In genomic region chr1:2825487-2826189, GRCh38 we compare ENCODE assay signal across 28 cellular contexts.
"Had no signal": no experiment of that assay in that cellular context is flagged by ENCODE, and none has a peak within 500 bp of the region (broad histone marks: within the 10 kb centered on the region; RNA-seq: fewer than 3 reads in every experiment).

No MANE protein-coding gene starts in this region.

- H3K4me1 ChIP-seq: right lobe of liver, uterus had no signal

- DNase-seq: head of caudate nucleus; hypothalamus; immature natural killer cell; midbrain; occipital lobe; ovary; retina; stimulated activated CD4-positive, alpha-beta T cell treated with anti-CD3 and anti-CD28 coated beads, Interleukin-1b, Interleukin-23, amount 100 ng/mL, for 48 hours; stimulated activated CD4-positive, alpha-beta T cell treated with anti-CD3 and anti-CD28 coated beads, Interleukin-2, amount 100 ng/mL, for 48 hours; stimulated activated CD4-positive, alpha-beta T cell treated with anti-CD3 and anti-CD28 coated beads, Interleukin-4, amount 100 ng/mL, for 4 hours; stimulated activated CD8-positive, alpha-beta memory T cell treated with anti-CD3 and anti-CD28 coated beads, Interleukin-4, amount 100 ng/mL, for 48 hours; stimulated activated naive CD4-positive, alpha-beta T cell treated with Interleukin-2 at 50 U/mL for 16 hours; stimulated activated naive CD8-positive, alpha-beta T cell treated with anti-CD3 and anti-CD28 coated beads, Interleukin-15, amount 100 ng/mL, for 72 hours; substantia nigra; uterus had no signal

- H3K27ac ChIP-seq: neutrophil, ovary, right lobe of liver, tibial nerve, uterus had no signal

- ATAC-seq: left lobe of liver; mucosa of descending colon; naive thymus-derived CD8-positive, alpha-beta T cell; right lobe of liver; stimulated activated memory B cell treated with anti-CD40 and anti-IgM and Interleukin-4, amounts not matched to agents 10 μg/mL and 1 μg/mL and 100 μg/mL, for 72 hours; stimulated activated naive CD8-positive, alpha-beta T cell treated with anti-CD3 and anti-CD28 coated beads, Interleukin-15, amount 100 ng/mL, for 72 hours had no signal

- H3K27me3 ChIP-seq: ovary, right lobe of liver had no signal

- H3K9me3 Mint-ChIP-seq: type B pancreatic cell had no signal

- H3K36me3 ChIP-seq: neutrophil, ovary, right lobe of liver, tibial nerve, uterus had no signal

- H3K4me3 ChIP-seq: mucosa of descending colon, ovary, right lobe of liver, smooth muscle cell, tibial nerve, uterus had no signal

- H3K27me3 Mint-ChIP-seq: progenitor cell of endocrine pancreas, type B pancreatic cell had no signal

- H3K36me3 Mint-ChIP-seq: immature natural killer cell; stimulated activated memory B cell treated with anti-CD40 and anti-IgM and Interleukin-4, amounts not matched to agents 10 μg/mL and 1 μg/mL and 100 μg/mL, for 72 hours; type B pancreatic cell had no signal

- H3K4me1 Mint-ChIP-seq: immature natural killer cell; memory B cell; nephron; neural crest cell; stimulated activated memory B cell treated with anti-CD40 and anti-IgM and Interleukin-4, amounts not matched to agents 10 μg/mL and 1 μg/mL and 100 μg/mL, for 72 hours had no signal

- H3K9me3 ChIP-seq: mucosa of descending colon, neutrophil, ovary, right lobe of liver had no signal

- H3K27ac Mint-ChIP-seq: immature natural killer cell; memory B cell; nephron; progenitor cell of endocrine pancreas; stimulated activated memory B cell treated with anti-CD40 and anti-IgM and Interleukin-4, amounts not matched to agents 10 μg/mL and 1 μg/mL and 100 μg/mL, for 72 hours; stimulated activated naive CD8-positive, alpha-beta T cell treated with anti-CD3 and anti-CD28 coated beads, Interleukin-15, amount 100 ng/mL, for 72 hours; type B pancreatic cell had no signal

- H3K4me3 Mint-ChIP-seq: immature natural killer cell; memory B cell; nephron; neural crest cell; stimulated activated memory B cell treated with anti-CD40 and anti-IgM and Interleukin-4, amounts not matched to agents 10 μg/mL and 1 μg/mL and 100 μg/mL, for 72 hours; stimulated activated naive CD8-positive, alpha-beta T cell treated with anti-CD3 and anti-CD28 coated beads, Interleukin-15, amount 100 ng/mL, for 72 hours; type B pancreatic cell had no signal
